In genomic region chr17:13594762-13595697, GRCh38 we compare ENCODE assay signal across 1 cellular context.
TF ChIP-seq lines count a peak whose summit lies in the region.

No MANE protein-coding gene starts in this region.

TF ChIP-seq in H1, 55 proteins besides CTCF, POLR2A, EP300 and RAD21 (continued from another document):
- TF ChIP-seq CHD7 (IDR thresholded peaks at IDR 0.05; ENCODE audit: insufficient replicate concordance, low read length) (peak; percentile 70), BACH1 (IDR thresholded peaks at IDR 0.05; ENCODE audit: low read length) (0 out of 2 replicates have a peak, but pooled peaks have one; percentile 16), USF2 (IDR thresholded peaks at IDR 0.05; ENCODE audit: low read length) (no peak), CREB1 (IDR thresholded peaks at IDR 0.05) (no peak), ATF3 (IDR thresholded peaks at IDR 0.05; ENCODE audit: insufficient read depth, low read depth, low read length) (no peak), SAP30 (IDR thresholded peaks at IDR 0.05; ENCODE audit: insufficient read depth, insufficient replicate concordance, low read length) (no peak), KDM1A (IDR thresholded peaks at IDR 0.05; ENCODE audit: borderline replicate concordance, low read length) (no peak), HDAC2 (IDR thresholded peaks at IDR 0.05; ENCODE audit: borderline replicate concordance in 1 of 2, low read depth in 2 of 2, low read length in 2 of 2) (no peak), TAF1 (IDR thresholded peaks at IDR 0.05; ENCODE audit: low read depth, low read length) (no peak), TEAD4 (IDR thresholded peaks at IDR 0.05; ENCODE audit: low read depth, low read length) (0 out of 2 replicates have a peak, but pooled peaks have one; percentile 35), KDM4A (IDR thresholded peaks at IDR 0.05; ENCODE audit: low read depth, low read length, severe bottlenecking) (no peak), ASH2L (IDR thresholded peaks at IDR 0.05; ENCODE audit: low read length) (peak; percentile 55), PHF8 (conservative IDR thresholded peaks at IDR 0.05; ENCODE audit: low read depth, low read length) (no peak)
